In genomic region chr16:65125322-65125721, GRCh38 we compare ENCODE assay signal across 1 cellular context.
TF ChIP-seq lines count a peak whose summit lies in the region.

No MANE protein-coding gene starts in this region.

TF ChIP-seq in A549, 52 proteins besides CTCF, POLR2A, EP300 and RAD21 (continued from another document):
- TF ChIP-seq PBX3 (IDR thresholded peaks at IDR 0.05) (no peak), ZNF302 (CRISPR knock-in tag; IDR thresholded peaks at IDR 0.05) (no peak), JUN (IDR thresholded peaks at IDR 0.05) (no peak), BCL3 (IDR thresholded peaks at IDR 0.05) (no peak), E2F6 (IDR thresholded peaks at IDR 0.05; ENCODE audit: borderline replicate concordance, low read depth) (no peak), HEYL (CRISPR knock-in tag; IDR thresholded peaks at IDR 0.05) (no peak), NPAS2 (CRISPR knock-in tag; IDR thresholded peaks at IDR 0.05; ENCODE audit: borderline replicate concordance) (no peak), CHD4 (IDR thresholded peaks at IDR 0.05; ENCODE audit: borderline replicate concordance) (no peak), ZSCAN20 (CRISPR knock-in tag; IDR thresholded peaks at IDR 0.05) (no peak), MAZ (IDR thresholded peaks at IDR 0.05; ENCODE audit: borderline replicate concordance, low read depth, low read length) (no peak), HES2 (IDR thresholded peaks at IDR 0.05) (no peak), CEBPB (IDR thresholded peaks at IDR 0.05) (no peak), HOXA7 (CRISPR knock-in tag; IDR thresholded peaks at IDR 0.05) (no peak), PHF8 (IDR thresholded peaks at IDR 0.05; ENCODE audit: borderline replicate concordance, low read depth) (no peak), POLR2AphosphoS2 (conservative IDR thresholded peaks at IDR 0.05; ENCODE audit: low read length) (no peak), TFCP2L1 (CRISPR knock-in tag; IDR thresholded peaks at IDR 0.05) (no peak), HMGXB4 (CRISPR knock-in tag; IDR thresholded peaks at IDR 0.05; ENCODE audit: borderline replicate concordance) (no peak)
TF ChIP-seq in A549: peak in this region for 0.
